ENCODE assay signal across 8 cellular contexts in the genomic region with DNA sequence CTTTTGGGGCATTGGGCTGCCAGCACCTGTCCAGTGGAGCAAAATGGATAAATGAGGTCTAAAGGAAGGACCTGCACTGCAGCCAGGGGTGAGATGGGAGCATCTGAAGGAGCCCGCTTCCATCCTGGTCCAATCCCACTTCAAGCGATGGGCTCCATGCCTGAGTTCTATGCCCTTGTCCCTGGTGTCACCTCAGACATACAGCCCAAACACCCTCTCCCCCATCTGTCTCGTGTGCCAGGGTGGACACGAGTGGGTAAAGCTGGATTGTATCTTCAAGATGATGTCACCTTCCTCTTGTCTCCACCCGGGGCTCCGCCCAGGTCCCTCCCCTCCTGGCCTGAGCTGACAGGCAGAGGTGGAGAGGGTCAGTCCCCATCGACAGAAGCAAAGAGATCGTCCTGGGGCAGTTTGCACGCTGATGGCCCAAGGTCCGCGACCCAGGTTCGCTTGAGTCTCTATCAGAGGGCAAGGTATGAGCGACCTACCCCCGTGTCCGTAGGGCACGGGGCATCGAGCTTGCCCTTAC. TPM values are rescaled to one million over a fixed set of nuclear protein-coding genes. Genes with fewer than 3 reads are reported as not detected.
DNase-seq lines count a peak whose midpoint lies in the region; ATAC-seq and TF ChIP-seq lines count a peak whose summit lies in the region.

No MANE protein-coding gene starts in this region.

- H3K4me3 ChIP-seq in right atrium auricular region (peak overlapping the region; percentile 65 to 88), retinal pigment epithelial cell (ENCODE audit: low read length) (peak overlapping the region; percentile 81)

- H3K9me3 ChIP-seq in right atrium auricular region: no peaks in the 10 kb centered on the region

- TF ChIP-seq CTCF in right atrium auricular region (IDR thresholded peaks at IDR 0.05): no peak
- TF ChIP-seq CTCF in retinal pigment epithelial cell (conservative IDR thresholded peaks at IDR 0.05; ENCODE audit: low read depth, low read length): no peak

- peak; percentile 16 for ATAC-seq in HG02588 (IDR thresholded peaks at IDR 0.05; ENCODE audit: unreplicated experiment)

- H3K27ac ChIP-seq in angular gyrus (ENCODE audit: low read depth, low read length) (peak overlapping the region; percentile 97), right atrium auricular region (peak overlapping the region; percentile 95)

- peaks cover 0 to 41% of the 10 kb centered on the region in 2 donors for H3K4me1 ChIP-seq in right atrium auricular region

- no peaks in the 10 kb centered on the region for H3K36me3 ChIP-seq in right atrium auricular region

- no peaks in the 10 kb centered on the region for H3K27me3 ChIP-seq in right atrium auricular region

- DNase-seq in NCI-H345 (lab: John Stamatoyannopoulos, UW) (peak; percentile 17), NCI-H345 treated with DMSO at 0.1 percent for 48 hours (lab: John Stamatoyannopoulos, UW; ENCODE audit: unreplicated experiment) (no peak), right atrium auricular region (ENCODE audit: low spot score) (peak; percentile 79), retinal pigment epithelial cell (ENCODE audit: low read depth) (no peak), NCI-H1048 (lab: John Stamatoyannopoulos, UW) (no peak)

TF ChIP-seq in PFSK-1, 5 proteins besides CTCF, POLR2A, EP300 and RAD21:
- TF ChIP-seq SIN3A (IDR thresholded peaks at IDR 0.05; ENCODE audit: borderline replicate concordance, insufficient read depth, low read length): 0 out of 2 replicates have a peak, but pooled peaks have one; percentile 20
- no peak for TF ChIP-seq FOXP2 (optimal IDR thresholded peaks at IDR 0.05; ENCODE audit: borderline replicate concordance, extremely low read depth, extremely low read length, insufficient read depth)

RNA-seq across cellular contexts. Expression of a gene that starts 0.5 kb away (rescaled TPM):
- 56.8 TPM for polyA plus RNA-seq in PFSK-1 (2012; ENCODE audit: insufficient read length, low read depth)
- 10 to 100 TPM; 21.7 to 29.4 TPM for total RNA-seq in right atrium auricular region

RNA-seq across cellular contexts. Expression of a gene that starts 11.6 kb away (rescaled TPM):
- polyA plus RNA-seq in PFSK-1 (2012; ENCODE audit: insufficient read length, low read depth): 1,183 TPM
- total RNA-seq in right atrium auricular region: 10 to 100 TPM; 29.6 to 37.8 TPM

Comparison
In these comparisons a context has a peak if more than half of its experiments do, and no peak if none do; other contexts are left out.
1. DNase-seq: peak in NCI-H345 (single experiment) and right atrium auricular region (single experiment); none in NCI-H345 treated with DMSO at 0.1 percent for 48 hours (single experiment), retinal pigment epithelial cell (single experiment) and NCI-H1048 (single experiment).